8 cellular contexts compared by ENCODE assay signal in genomic region chr14:89000007-89000942, GRCh38.
DNase-seq lines count a peak whose midpoint lies in the region; ATAC-seq and TF ChIP-seq lines count a peak whose summit lies in the region.

No MANE protein-coding gene starts in this region.

- DNase-seq in heart left ventricle, result peak in 2 of 5 donors; percentile 27 to 77
- no peak for DNase-seq in cardiac septum (ENCODE audit: low spot score)
- peak; percentile 16 for DNase-seq in NT2/D1 (ENCODE audit: low read depth, low spot score)
- peak; percentile 67 for DNase-seq in dedifferentiated amniotic fluid mesenchymal stem cell (ENCODE audit: extremely low spot score)
- peak; percentile 97 for DNase-seq in renal cortical epithelial cell (ENCODE audit: low read depth)
- DNase-seq in inferior parietal cortex (ENCODE audit: extremely low spot score), result no peak

- peak in 3 of 4 donors; percentile 57 to 93 (median 81) for ATAC-seq in heart left ventricle
- no peak for ATAC-seq in HG02623 (IDR thresholded peaks at IDR 0.05; ENCODE audit: unreplicated experiment)
- ATAC-seq in GM21447 (IDR thresholded peaks at IDR 0.05; ENCODE audit: unreplicated experiment), result no peak

- H3K27me3 ChIP-seq in heart left ventricle, result peaks cover 0 to 8% (median 0%) of the 10 kb centered on the region in 9 donors
- H3K27me3 ChIP-seq in NT2/D1 (ENCODE audit: insufficient read depth, insufficient read length), result no peaks in the 10 kb centered on the region

- H3K36me3 ChIP-seq in heart left ventricle (no peaks in the 10 kb centered on the region), NT2/D1 (ENCODE audit: insufficient read depth, insufficient read length, low read length) (no peaks in the 10 kb centered on the region)

- peaks cover 0 to 3% (median 0%) of the 10 kb centered on the region in 12 donors for H3K9me3 ChIP-seq in heart left ventricle
- peaks cover 18% of the 10 kb centered on the region; the same call in 1 of the 2 replicates for H3K9me3 ChIP-seq in NT2/D1 (ENCODE audit: insufficient read depth, low read length)

- TF ChIP-seq CTCF in heart left ventricle (IDR thresholded peaks at IDR 0.05), result no peak

- 70 to 78% (median 72%) methylated on average over 9 of the region's 9 CpGs for WGBS in heart left ventricle, 4 donors

- H3K4me3 ChIP-seq in heart left ventricle (no peak overlapping the region), NT2/D1 (ENCODE audit: insufficient read length, low read depth) (no peak overlapping the region)

- peaks cover 0 to 8% (median 0%) of the 10 kb centered on the region in 12 donors for H3K4me1 ChIP-seq in heart left ventricle
- H3K4me1 ChIP-seq in NT2/D1 (ENCODE audit: insufficient read depth, insufficient read length), result no peaks in the 10 kb centered on the region

- intact Hi-C loops in heart left ventricle (cut with DNase I), result no loop called here
- intact Hi-C loops in cardiac septum (cut with DNase I), result no loop called here

- H3K27ac ChIP-seq in heart left ventricle, result no peak overlapping the region

- TF ChIP-seq POLR2A in heart left ventricle (IDR thresholded peaks at IDR 0.05), result no peak

- H3K9ac ChIP-seq in NT2/D1 (ENCODE audit: insufficient read length, low read depth), result no peak overlapping the region

Comparison
In these comparisons a context has a peak if more than half of its experiments do, and no peak if none do; other contexts are left out.
1. ATAC-seq: peak in heart left ventricle (3 of 4); none in HG02623 (single experiment) and GM21447 (single experiment).
2. DNase-seq: peak in NT2/D1 (single experiment), dedifferentiated amniotic fluid mesenchymal stem cell (single experiment) and renal cortical epithelial cell (single experiment); none in cardiac septum (single experiment) and inferior parietal cortex (single experiment).